In genomic region chr5:10248378-10249260, GRCh38 we compare ENCODE assay signal across 8 cellular contexts. TPM values are rescaled to one million over a fixed set of nuclear protein-coding genes. Genes with fewer than 3 reads are reported as not detected.
A peak's percentile ranks its signal among the peaks of the same experiment; 100 is the strongest.
DNase-seq lines count a peak whose midpoint lies in the region; ATAC-seq, FAIRE-seq and TF ChIP-seq lines count a peak whose summit lies in the region.

No MANE protein-coding gene starts in this region.

- POLR2A ChIA-PET in A549 (lab: Yijun Ruan, JAX), result interaction anchor here (2.0 to 3.6 kb wide), 2 partner anchors 15 to 105 kb away, joined by 16 to 29 read pairs; partner anchors contain the start of gene MARCHF6

- no peak for TF ChIP-seq EP300 in A549 (IDR thresholded peaks at IDR 0.05)

- no peak for DNase-seq in A549 (ENCODE audit: low read depth in 1 of 2, low spot score in 1 of 2)
- DNase-seq in adrenal gland, result peak in 1 of 7 donors; percentile 31
- no peak for DNase-seq in upper lobe of right lung
- DNase-seq in stimulated activated CD4-positive, alpha-beta T cell treated with anti-CD3 and anti-CD28 coated beads, Interleukin-15, amount 100 ng/mL, for 24 hours, result no peak
- DNase-seq in D721Med (ENCODE audit: insufficient read length, low spot score), result no peak

- peak overlapping the region; percentile 94 for H3K4me2 ChIP-seq in A549

- WGBS in A549 (ENCODE audit: missing lambda C conversion rate), result 35% methylated on average over 29 of the region's 29 CpGs
- WGBS in adrenal gland, 4 donors, result 58 to 65% (median 61%) methylated on average over 26 to 29 of the region's 29 CpGs
- 65% methylated on average over 29 of the region's 29 CpGs for WGBS in liver

- H3K4me3 ChIP-seq in A549, result peak overlapping the region; percentile 87
- peak overlapping the region in 2 of 4 donors; percentile 74 to 75 for H3K4me3 ChIP-seq in adrenal gland
- H3K4me3 ChIP-seq in liver (ENCODE audit: low read depth in 1 of 3, low read length in 3 of 3), result peak overlapping the region; percentile 78 to 94 (median 90)
- H3K4me3 ChIP-seq in upper lobe of right lung, result peak overlapping the region; percentile 93

- CTCF ChIA-PET in A549 (lab: Yijun Ruan, JAX), result interaction anchor here (0.6 to 0.8 kb wide), 2 partner anchors 15 to 201 kb away, joined by 3 to 4 read pairs; no protein-coding TSS in a partner anchor

- no peak for FAIRE-seq in A549 (lab: Jason Lieb, UNC)
- FAIRE-seq in D721Med (lab: Jason Lieb, UNC), result no peak

- TF ChIP-seq CTCF in A549 (IDR thresholded peaks at IDR 0.05) (no peak), adrenal gland (IDR thresholded peaks at IDR 0.05) (no peak), liver (IDR thresholded peaks at IDR 0.05; ENCODE audit: low read depth, low read length, missing input control) (no peak), upper lobe of right lung (IDR thresholded peaks at IDR 0.05) (no peak), D721Med (IDR thresholded peaks at IDR 0.05; ENCODE audit: insufficient read depth, missing control alignments) (no peak)

- peak overlapping the region in 1 of 2 donors; percentile 97 for H3K9ac ChIP-seq in liver (ENCODE audit: low read depth in 1 of 2, low read length in 2 of 2)

- H3K27ac ChIP-seq in A549 (peak overlapping the region; percentile 88 to 98), adrenal gland (peak overlapping the region in 4 of 5 donors; percentile 84 to 99 (median 92)), liver (ENCODE audit: low read depth in 1 of 2, low read length in 2 of 2) (peak overlapping the region; percentile 87 to 90), upper lobe of right lung (peak overlapping the region; percentile 99)

- H3K36me3 ChIP-seq in adrenal gland (replicated peaks in 1 of 2), result no peaks in the 10 kb centered on the region
- H3K36me3 ChIP-seq in liver (ENCODE audit: control insufficient read depth in 4 of 4, insufficient read depth in 3 of 4, low read depth in 1 of 4, low read length in 3 of 4), result peaks cover 0 to 2% (median 0%) of the 10 kb centered on the region in 4 donors
- peaks cover 3% of the 10 kb centered on the region for H3K36me3 ChIP-seq in upper lobe of right lung

- H3K27me3 ChIP-seq in adrenal gland (no peaks in the 10 kb centered on the region), liver (ENCODE audit: control insufficient read depth in 4 of 4, insufficient read depth in 4 of 4, low read length in 3 of 4) (no peaks in the 10 kb centered on the region), upper lobe of right lung (no peaks in the 10 kb centered on the region)

- ATAC-seq in A549 (peak in 1 of 2 experiments; percentile 7; a peak in 3 of 6 replicates), GM18858 (IDR thresholded peaks at IDR 0.05; ENCODE audit: unreplicated experiment) (peak; percentile 1), HG03442 (IDR thresholded peaks at IDR 0.05; ENCODE audit: unreplicated experiment) (peak; percentile 1), upper lobe of right lung (no peak)

- H3K4me1 ChIP-seq in A549, result peaks cover 32% of the 10 kb centered on the region
- peaks cover 22 to 32% of the 10 kb centered on the region in 2 donors for H3K4me1 ChIP-seq in adrenal gland (replicated peaks in 1 of 2)
- peaks cover 5 to 24% (median 20%) of the 10 kb centered on the region in 4 donors for H3K4me1 ChIP-seq in liver (ENCODE audit: control insufficient read depth in 4 of 4, insufficient read depth in 4 of 4, low read length in 3 of 4)
- H3K4me1 ChIP-seq in upper lobe of right lung, result peaks cover 24% of the 10 kb centered on the region

- intact Hi-C loops in adrenal gland (cut with DNase I), result no loop called here
- intact Hi-C loops in upper lobe of right lung (cut with DNase I), result no loop called here

- TF ChIP-seq RAD21 in A549 (conservative IDR thresholded peaks at IDR 0.05 in 1 of 2, IDR thresholded peaks at IDR 0.05 in 1 of 2), result no peak
- no peak for TF ChIP-seq RAD21 in liver (IDR thresholded peaks at IDR 0.05)

- no peaks in the 10 kb centered on the region for H3K9me3 ChIP-seq in A549
- no peaks in the 10 kb centered on the region for H3K9me3 ChIP-seq in adrenal gland (replicated peaks in 1 of 3)
- H3K9me3 ChIP-seq in liver (ENCODE audit: control insufficient read depth in 4 of 4, low read length in 3 of 4), result no peaks in the 10 kb centered on the region
- no peaks in the 10 kb centered on the region for H3K9me3 ChIP-seq in upper lobe of right lung

- TF ChIP-seq POLR2A in A549 (IDR thresholded peaks at IDR 0.05; ENCODE audit: low read length) (no peak), adrenal gland (IDR thresholded peaks at IDR 0.05) (no peak)

TF ChIP-seq in A549, 52 proteins besides CTCF, POLR2A, EP300 and RAD21:
- TF ChIP-seq HMGXB4 (CRISPR knock-in tag; IDR thresholded peaks at IDR 0.05; ENCODE audit: borderline replicate concordance), result no peak
- no peak for TF ChIP-seq TFCP2L1 (CRISPR knock-in tag; IDR thresholded peaks at IDR 0.05)
- no peak for TF ChIP-seq ZC3H11A (IDR thresholded peaks at IDR 0.05)
- no peak for TF ChIP-seq FOXS1 (CRISPR knock-in tag; IDR thresholded peaks at IDR 0.05)
- no peak for TF ChIP-seq JUN (IDR thresholded peaks at IDR 0.05)
- TF ChIP-seq NPAS2 (CRISPR knock-in tag; IDR thresholded peaks at IDR 0.05; ENCODE audit: borderline replicate concordance), result no peak

TF ChIP-seq in liver, 16 proteins besides CTCF, POLR2A, EP300 and RAD21:
- TF ChIP-seq JUND (IDR thresholded peaks at IDR 0.05) (no peak), HNF4A (conservative IDR thresholded peaks at IDR 0.05) (no peak), HNF4G (IDR thresholded peaks at IDR 0.05) (no peak), TAF1 (conservative IDR thresholded peaks at IDR 0.05) (no peak), RXRA (IDR thresholded peaks at IDR 0.05) (no peak), YY1 (IDR thresholded peaks at IDR 0.05) (no peak), FOXA1 (IDR thresholded peaks at IDR 0.05) (no peak), ZBTB33 (IDR thresholded peaks at IDR 0.05) (no peak), FOXA2 (IDR thresholded peaks at IDR 0.05) (no peak)

RNA-seq across cellular contexts. Expression of gene ATPSCKMT, which starts 1.1 kb away (rescaled TPM):
- polyA plus RNA-seq in A549 (2011; rRNA removed) (27.6 and 34.1 TPM in 2 replicates), A549 (2017; fragmentation: RNase III; extraction: RNeasy Plus Mini Kit Qiagen cat#74134 plus additional on column Dnase treatment) (24.5 to 27.4 TPM (median 26.3 TPM) in 3 replicates), adrenal gland (10 to 100 TPM; 13.7 to 26.5 (median 14.9) TPM), liver (1 to 10 TPM; 8.3 to 8.5 TPM)
- 11.2 and 11.5 TPM in 2 replicates for polyA plus RNA-seq in A549 (2012; cell fraction: cytosol; rRNA removed)
- 6.5 and 16.0 TPM in 2 replicates for polyA plus RNA-seq in A549 (2012; cell fraction: nucleus; rRNA removed)
- 21.8 and 33.1 TPM in 2 replicates for polyA minus RNA-seq in A549 (2011; rRNA and poly(A)+ RNA removed)
- total RNA-seq in adrenal gland (10 to 100 TPM; 11.4 to 41.1 (median 23.5) TPM), liver (10 to 100 TPM; 11.9 to 21.9 TPM), upper lobe of right lung (15.7 TPM)

RNA-seq across cellular contexts. Expression of gene CCT5, which starts 1.5 kb away (rescaled TPM):
- 569 and 730 TPM in 2 replicates for polyA plus RNA-seq in A549 (2011; rRNA removed)
- 495 and 537 TPM in 2 replicates for polyA plus RNA-seq in A549 (2012; cell fraction: cytosol; rRNA removed)
- polyA plus RNA-seq in A549 (2012; cell fraction: nucleus; rRNA removed), result 371 and 544 TPM in 2 replicates
- 809 to 979 TPM (median 858 TPM) in 3 replicates for polyA plus RNA-seq in A549 (2017; fragmentation: RNase III; extraction: RNeasy Plus Mini Kit Qiagen cat#74134 plus additional on column Dnase treatment)
- 773 and 905 TPM in 2 replicates for polyA minus RNA-seq in A549 (2011; rRNA and poly(A)+ RNA removed)
- 100 to 1,000 TPM; 116 to 222 (median 151) TPM for total RNA-seq in adrenal gland
- 100 to 1,000 TPM in 2 of 3 donors, 10 to 100 TPM in 1; 81.3 to 403 (median 126) TPM for polyA plus RNA-seq in adrenal gland
- total RNA-seq in liver, result 100 to 1,000 TPM; 130 to 157 TPM
- polyA plus RNA-seq in liver, result 10 to 100 TPM; 68.4 to 79.6 TPM
- 119 TPM for total RNA-seq in upper lobe of right lung

RNA-seq across cellular contexts. Expression of gene CMBL, which starts 59.1 kb away (rescaled TPM):
- 23.5 and 23.6 TPM in 2 replicates for polyA plus RNA-seq in A549 (2011; rRNA removed)
- 24.9 and 33.1 TPM in 2 replicates for polyA plus RNA-seq in A549 (2012; cell fraction: cytosol; rRNA removed)
- 21.0 and 22.2 TPM in 2 replicates for polyA plus RNA-seq in A549 (2012; cell fraction: nucleus; rRNA removed)
- polyA plus RNA-seq in A549 (2017; fragmentation: RNase III; extraction: RNeasy Plus Mini Kit Qiagen cat#74134 plus additional on column Dnase treatment), result 32.6 to 35.7 TPM (median 33.8 TPM) in 3 replicates
- 20.4 and 21.6 TPM in 2 replicates for polyA minus RNA-seq in A549 (2011; rRNA and poly(A)+ RNA removed)
- 10 to 100 TPM; 17.8 to 87.7 (median 28.7) TPM for total RNA-seq in adrenal gland
- 10 to 100 TPM; 28.7 to 56.6 (median 29.4) TPM for polyA plus RNA-seq in adrenal gland
- total RNA-seq in liver, result 10 to 100 TPM in 1 of 2 donors, 1 to 10 TPM in 1; 6.8 to 33.7 TPM
- polyA plus RNA-seq in liver, result 10 to 100 TPM; 49.8 to 56.1 TPM
- 21.8 TPM for total RNA-seq in upper lobe of right lung
